1 cellular context compared by ENCODE assay signal in the genomic region with DNA sequence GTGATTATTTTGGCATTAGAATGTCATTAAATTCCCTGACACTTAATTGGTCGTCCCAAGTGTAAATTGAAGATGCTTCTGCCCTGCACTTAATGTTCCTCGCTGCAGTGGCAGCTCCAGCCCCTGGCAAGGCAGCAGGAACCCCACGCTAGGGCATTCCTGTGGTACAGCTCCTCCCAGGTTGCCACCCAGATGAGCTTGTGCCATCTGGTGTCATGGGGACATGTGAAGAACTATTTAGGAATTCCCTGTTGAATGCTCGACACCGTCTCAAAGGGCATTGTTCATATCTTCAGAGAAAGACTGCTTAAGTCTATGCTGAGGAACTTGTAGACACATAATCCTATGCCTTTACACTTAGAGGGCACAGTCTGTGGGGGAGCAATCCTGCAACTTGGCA.
TF ChIP-seq lines count a peak whose summit lies in the region.

No MANE protein-coding gene starts in this region.

TF ChIP-seq in SK-N-SH, 30 proteins besides CTCF, POLR2A, EP300 and RAD21 (continued from another document):
- TF ChIP-seq FOSL2 (IDR thresholded peaks at IDR 0.05; ENCODE audit: borderline replicate concordance, low read depth) (no peak), NFIC (IDR thresholded peaks at IDR 0.05; ENCODE audit: borderline replicate concordance) (no peak), CHD2 (IDR thresholded peaks at IDR 0.05; ENCODE audit: low read length, partially characterized antibody) (no peak), ELF1 (IDR thresholded peaks at IDR 0.05) (no peak), RCOR1 (IDR thresholded peaks at IDR 0.05; ENCODE audit: low read length) (no peak), RXRA (IDR thresholded peaks at IDR 0.05; ENCODE audit: borderline replicate concordance, low read depth) (no peak), SMC3 (IDR thresholded peaks at IDR 0.05; ENCODE audit: low read depth, low read length) (no peak), GATA2 (CRISPR knock-in tag; IDR thresholded peaks at IDR 0.05) (no peak), RFX5 (IDR thresholded peaks at IDR 0.05; ENCODE audit: low read length) (no peak), MXI1 (IDR thresholded peaks at IDR 0.05; ENCODE audit: low read depth, low read length) (no peak), FOXJ3 (CRISPR knock-in tag; IDR thresholded peaks at IDR 0.05) (no peak), JUND (IDR thresholded peaks at IDR 0.05) (no peak), SIN3A (IDR thresholded peaks at IDR 0.05; ENCODE audit: borderline replicate concordance, low read depth, low read length) (no peak)
- TF ChIP-seq, protein P1, sequence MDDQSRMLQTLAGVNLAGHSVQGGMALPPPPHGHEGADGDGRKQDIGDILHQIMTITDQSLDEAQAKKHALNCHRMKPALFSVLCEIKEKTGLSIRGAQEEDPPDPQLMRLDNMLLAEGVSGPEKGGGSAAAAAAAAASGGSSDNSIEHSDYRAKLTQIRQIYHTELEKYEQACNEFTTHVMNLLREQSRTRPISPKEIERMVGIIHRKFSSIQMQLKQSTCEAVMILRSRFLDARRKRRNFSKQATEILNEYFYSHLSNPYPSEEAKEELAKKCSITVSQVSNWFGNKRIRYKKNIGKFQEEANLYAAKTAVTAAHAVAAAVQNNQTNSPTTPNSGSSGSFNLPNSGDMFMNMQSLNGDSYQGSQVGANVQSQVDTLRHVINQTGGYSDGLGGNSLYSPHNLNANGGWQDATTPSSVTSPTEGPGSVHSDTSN (IDR thresholded peaks at IDR 0.05) = no peak
- TF ChIP-seq, protein P2, sequence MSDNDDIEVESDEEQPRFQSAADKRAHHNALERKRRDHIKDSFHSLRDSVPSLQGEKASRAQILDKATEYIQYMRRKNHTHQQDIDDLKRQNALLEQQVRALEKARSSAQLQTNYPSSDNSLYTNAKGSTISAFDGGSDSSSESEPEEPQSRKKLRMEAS (IDR thresholded peaks at IDR 0.05; ENCODE audit: low read depth) = no peak
- TF ChIP-seq, protein P3, sequence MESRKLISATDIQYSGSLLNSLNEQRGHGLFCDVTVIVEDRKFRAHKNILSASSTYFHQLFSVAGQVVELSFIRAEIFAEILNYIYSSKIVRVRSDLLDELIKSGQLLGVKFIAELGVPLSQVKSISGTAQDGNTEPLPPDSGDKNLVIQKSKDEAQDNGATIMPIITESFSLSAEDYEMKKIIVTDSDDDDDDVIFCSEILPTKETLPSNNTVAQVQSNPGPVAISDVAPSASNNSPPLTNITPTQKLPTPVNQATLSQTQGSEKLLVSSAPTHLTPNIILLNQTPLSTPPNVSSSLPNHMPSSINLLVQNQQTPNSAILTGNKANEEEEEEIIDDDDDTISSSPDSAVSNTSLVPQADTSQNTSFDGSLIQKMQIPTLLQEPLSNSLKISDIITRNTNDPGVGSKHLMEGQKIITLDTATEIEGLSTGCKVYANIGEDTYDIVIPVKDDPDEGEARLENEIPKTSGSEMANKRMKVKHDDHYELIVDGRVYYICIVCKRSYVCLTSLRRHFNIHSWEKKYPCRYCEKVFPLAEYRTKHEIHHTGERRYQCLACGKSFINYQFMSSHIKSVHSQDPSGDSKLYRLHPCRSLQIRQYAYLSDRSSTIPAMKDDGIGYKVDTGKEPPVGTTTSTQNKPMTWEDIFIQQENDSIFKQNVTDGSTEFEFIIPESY (IDR thresholded peaks at IDR 0.05; ENCODE audit: borderline replicate concordance, low read depth) = no peak
TF ChIP-seq in SK-N-SH: peak in this region for 0.
